ENCODE assay signal across 3 cellular contexts in the genomic region with DNA sequence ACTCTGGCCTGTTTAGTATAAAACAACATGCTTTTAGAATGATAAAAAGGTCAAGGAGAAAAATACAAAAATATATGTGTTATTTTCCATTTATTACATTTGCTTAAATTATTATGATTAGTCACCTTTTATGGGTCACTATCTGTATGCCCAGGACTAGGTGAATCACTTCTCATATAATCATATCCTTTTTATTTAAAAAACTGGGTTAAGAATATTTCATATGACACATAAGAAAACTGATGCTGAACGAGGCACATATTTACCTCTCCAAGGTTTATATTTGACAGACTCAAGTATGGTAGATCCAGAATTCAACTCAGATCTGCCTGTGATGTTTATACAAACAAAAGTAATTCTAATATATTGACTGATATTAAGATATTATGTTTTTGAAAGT.
"Had no signal": no experiment of that assay in that cellular context is flagged by ENCODE, and none has a peak within 500 bp of the region (broad histone marks: within the 10 kb centered on the region; RNA-seq: fewer than 3 reads in every experiment).

No MANE protein-coding gene starts in this region.

- DNase-seq: GDM1, GF-D8 had no signal

- ATAC-seq: GM12878 had no signal

- H3K4me3 ChIP-seq: GM12878 had no signal
